1 cellular context compared by ENCODE assay signal in genomic region chr1:12619396-12620141, GRCh38.
TF ChIP-seq lines count a peak whose summit lies in the region.

No MANE protein-coding gene starts in this region.

TF ChIP-seq in HepG2, 621 proteins besides CTCF, POLR2A, EP300 and RAD21 (continued from another document and continues in another):
- TF ChIP-seq ZFP41 (CRISPR knock-in tag; IDR thresholded peaks at IDR 0.05; ENCODE audit: borderline replicate concordance) (no peak), HDAC2 (CRISPR knock-in tag; IDR thresholded peaks at IDR 0.05) (no peak), ETS1 (CRISPR knock-in tag; IDR thresholded peaks at IDR 0.05) (no peak), HMGXB3 (CRISPR knock-in tag; IDR thresholded peaks at IDR 0.05; ENCODE audit: borderline replicate concordance) (no peak), EZH2 (conservative IDR thresholded peaks at IDR 0.05; ENCODE audit: low read depth, low read length) (no peak), ZC3H13 (CRISPR knock-in tag; IDR thresholded peaks at IDR 0.05) (no peak), KMT2B (CRISPR knock-in tag; IDR thresholded peaks at IDR 0.05) (no peak), ZNF512 (CRISPR knock-in tag; IDR thresholded peaks at IDR 0.05) (no peak), HBP1 (CRISPR knock-in tag; IDR thresholded peaks at IDR 0.05; ENCODE audit: low read depth) (no peak), SAFB2 (CRISPR knock-in tag; IDR thresholded peaks at IDR 0.05; ENCODE audit: borderline replicate concordance, low read depth) (no peak; the same call in 1 of the 2 replicates), KAT7 (CRISPR knock-in tag; IDR thresholded peaks at IDR 0.05; ENCODE audit: borderline replicate concordance) (no peak), FOSL2 (CRISPR knock-in tag; IDR thresholded peaks at IDR 0.05) (peak; percentile 35), ZNF724P (CRISPR knock-in tag; IDR thresholded peaks at IDR 0.05; ENCODE audit: borderline replicate concordance) (no peak), RARG (CRISPR knock-in tag; IDR thresholded peaks at IDR 0.05; ENCODE audit: low read depth) (no peak), GMEB2 (CRISPR knock-in tag; IDR thresholded peaks at IDR 0.05; ENCODE audit: low read depth) (no peak), MXD1 (CRISPR knock-in tag; IDR thresholded peaks at IDR 0.05) (peak; percentile 48; the same call in 1 of the 2 replicates), TP53 (CRISPR knock-in tag; conservative IDR thresholded peaks at IDR 0.05) (no peak), SOX13 (IDR thresholded peaks at IDR 0.05) (no peak), SOX13 (CRISPR knock-in tag; conservative IDR thresholded peaks at IDR 0.05 in 1 of 2, IDR thresholded peaks at IDR 0.05 in 1 of 2) (peak in 1 of 2 experiments; percentile 46; a peak in 1 of 4 replicates), ZFP91 (CRISPR knock-in tag; IDR thresholded peaks at IDR 0.05; ENCODE audit: borderline replicate concordance) (no peak; the same call in 1 of the 2 replicates), SMAD9 (CRISPR knock-in tag; IDR thresholded peaks at IDR 0.05) (no peak), GATA4 (IDR thresholded peaks at IDR 0.05; ENCODE audit: borderline replicate concordance, low read depth) (no peak), KDM5A (IDR thresholded peaks at IDR 0.05; ENCODE audit: borderline replicate concordance, low read length) (no peak; the same call in 1 of the 2 replicates), NR2C2 (CRISPR knock-in tag; IDR thresholded peaks at IDR 0.05; ENCODE audit: borderline replicate concordance) (no peak), ZBTB38 (CRISPR knock-in tag; IDR thresholded peaks at IDR 0.05) (no peak), ZBTB40 (IDR thresholded peaks at IDR 0.05) (no peak), ZBTB40 (CRISPR knock-in tag; IDR thresholded peaks at IDR 0.05) (no peak), HOXA9 (CRISPR knock-in tag; IDR thresholded peaks at IDR 0.05; ENCODE audit: borderline replicate concordance) (no peak), CBX1 (IDR thresholded peaks at IDR 0.05; ENCODE audit: low read depth) (no peak), ZNF446 (CRISPR knock-in tag; IDR thresholded peaks at IDR 0.05) (no peak), ZNF501 (CRISPR knock-in tag; IDR thresholded peaks at IDR 0.05) (no peak), TRIM22 (IDR thresholded peaks at IDR 0.05) (no peak), RFXAP (CRISPR knock-in tag; IDR thresholded peaks at IDR 0.05; ENCODE audit: borderline replicate concordance) (no peak), ZNF510 (CRISPR knock-in tag; IDR thresholded peaks at IDR 0.05; ENCODE audit: low read depth) (no peak), ZNF431 (CRISPR knock-in tag; IDR thresholded peaks at IDR 0.05; ENCODE audit: borderline replicate concordance, low read depth) (no peak), HDAC1 (CRISPR knock-in tag; IDR thresholded peaks at IDR 0.05) (no peak; the same call in 1 of the 2 replicates)
